8 cellular contexts compared by ENCODE assay signal in genomic region chr10:79047875-79048638, GRCh38. TPM values are rescaled to one million over a fixed set of nuclear protein-coding genes. Genes with fewer than 3 reads are reported as not detected.
DNase-seq lines count a peak whose midpoint lies in the region; ATAC-seq and TF ChIP-seq lines count a peak whose summit lies in the region.

No MANE protein-coding gene starts in this region.

- TF ChIP-seq EP300 in sigmoid colon (IDR thresholded peaks at IDR 0.05): no peak

- TF ChIP-seq CTCF in GM12865 (IDR thresholded peaks at IDR 0.05; ENCODE audit: insufficient read depth, low read depth, low read length, missing control alignments) (no peak), colonic mucosa (IDR thresholded peaks at IDR 0.05) (no peak), sigmoid colon (IDR thresholded peaks at IDR 0.05) (no peak), progenitor cell of endocrine pancreas (IDR thresholded peaks at IDR 0.05; ENCODE audit: unreplicated experiment) (no peak)

- 18 to 28% methylated on average over 13 of the region's 13 CpGs for WGBS in sigmoid colon, 2 donors

- H3K27me3 ChIP-seq in colonic mucosa (no peaks in the 10 kb centered on the region), sigmoid colon (no peaks in the 10 kb centered on the region)

- H3K27me3 Mint-ChIP-seq in progenitor cell of endocrine pancreas: peaks cover 7% of the 10 kb centered on the region

- H3K27ac ChIP-seq in colonic mucosa (peak overlapping the region; percentile 50), sigmoid colon (no peak overlapping the region)

- ATAC-seq in GM18517 (IDR thresholded peaks at IDR 0.05; ENCODE audit: unreplicated experiment): no peak

- intact Hi-C loops in colonic mucosa (cut with DNase I) (no loop called here), sigmoid colon (cut with DNase I) (no loop called here)

- no peak overlapping the region for H3K27ac Mint-ChIP-seq in progenitor cell of endocrine pancreas

- peak overlapping the region; percentile 47 to 54 for H3K9ac ChIP-seq in colonic mucosa (ENCODE audit: low read depth in 2 of 2, low read length in 2 of 2)

- H3K4me3 ChIP-seq in GM12865 (ENCODE audit: low read depth, low read length) (no peak overlapping the region), colonic mucosa (no peak overlapping the region), sigmoid colon (no peak overlapping the region)

- H3K4me1 Mint-ChIP-seq in progenitor cell of endocrine pancreas (ENCODE audit: low read depth): peaks cover 17% of the 10 kb centered on the region

- TF ChIP-seq POLR2A in sigmoid colon (IDR thresholded peaks at IDR 0.05): no peak

- DNase-seq in GM12865 (ENCODE audit: low read depth) (peak; percentile 29), T-helper 1 cell (peak in 3 of 5 donors; percentile 39 to 88 (median 44)), colonic mucosa (peak; percentile 69), sigmoid colon (peak; percentile 34), progenitor cell of endocrine pancreas (ENCODE audit: low spot score, unreplicated experiment) (no peak), pons (ENCODE audit: low spot score) (no peak), NCI-H2107 (lab: John Stamatoyannopoulos, UW) (no peak)

- no peaks in the 10 kb centered on the region for H3K9me3 Mint-ChIP-seq in progenitor cell of endocrine pancreas (ENCODE audit: low read depth)

- no peaks in the 10 kb centered on the region for H3K36me3 Mint-ChIP-seq in progenitor cell of endocrine pancreas (ENCODE audit: insufficient read depth)

- H3K9me3 ChIP-seq in colonic mucosa: no peaks in the 10 kb centered on the region
- H3K9me3 ChIP-seq in sigmoid colon: no peaks in the 10 kb centered on the region

- H3K36me3 ChIP-seq in colonic mucosa: no peaks in the 10 kb centered on the region
- no peaks in the 10 kb centered on the region for H3K36me3 ChIP-seq in sigmoid colon

- H3K4me3 Mint-ChIP-seq in progenitor cell of endocrine pancreas (ENCODE audit: low read depth): no peak overlapping the region

- H3K4me1 ChIP-seq in colonic mucosa: peaks cover 23% of the 10 kb centered on the region
- H3K4me1 ChIP-seq in sigmoid colon: peaks cover 0 to 5% (median 0%) of the 10 kb centered on the region in 4 donors

RNA-seq across cellular contexts. Expression of gene ZMIZ1, which starts 20.7 kb away (rescaled TPM):
- total RNA-seq in colonic mucosa (10 to 100 TPM; 51.0 to 54.0 TPM), sigmoid colon (10 to 100 TPM; 26.5 to 49.3 (median 37.5) TPM), progenitor cell of endocrine pancreas (81.6 and 85.2 TPM in 2 replicates)
- polyA plus RNA-seq in sigmoid colon: 10 to 100 TPM; 17.4 to 31.5 (median 25.4) TPM

Comparison
In these comparisons a context has a peak if more than half of its experiments do, and no peak if none do; other contexts are left out.
1. DNase-seq: peak in GM12865 (single experiment), T-helper 1 cell (3 of 5), colonic mucosa (single experiment) and sigmoid colon (single experiment); none in progenitor cell of endocrine pancreas (single experiment), pons (single experiment) and NCI-H2107 (single experiment).